ENCODE assay signal across 1 cellular context in genomic region chr2:8118940-8119781, GRCh38.
A peak's percentile ranks its signal among the peaks of the same experiment; 100 is the strongest.
TF ChIP-seq lines count a peak whose summit lies in the region.

No MANE protein-coding gene starts in this region.

TF ChIP-seq in HepG2, 621 proteins besides CTCF, POLR2A, EP300 and RAD21 (continued from another document and continues in another):
- TF ChIP-seq GPN1 (CRISPR knock-in tag; IDR thresholded peaks at IDR 0.05; ENCODE audit: borderline replicate concordance), result no peak
- no peak for TF ChIP-seq KAT8 (CRISPR knock-in tag; IDR thresholded peaks at IDR 0.05)
- no peak; the same call in 1 of the 2 replicates for TF ChIP-seq SMAD3 (CRISPR knock-in tag; IDR thresholded peaks at IDR 0.05)
- no peak for TF ChIP-seq CEBPZ (IDR thresholded peaks at IDR 0.05; ENCODE audit: low read length)
- 0 out of 2 replicates have a peak, but pooled peaks have one; percentile 17 for TF ChIP-seq UBTF (CRISPR knock-in tag; IDR thresholded peaks at IDR 0.05)
- no peak for TF ChIP-seq IKZF4 (CRISPR knock-in tag; IDR thresholded peaks at IDR 0.05; ENCODE audit: borderline replicate concordance, low read depth, not compliant biosample characterization)
- TF ChIP-seq TEAD2 (CRISPR knock-in tag; IDR thresholded peaks at IDR 0.05), result no peak
- no peak for TF ChIP-seq THAP8 (CRISPR knock-in tag; IDR thresholded peaks at IDR 0.05; ENCODE audit: borderline replicate concordance)
- no peak for TF ChIP-seq MYPOP (CRISPR knock-in tag; IDR thresholded peaks at IDR 0.05)
- no peak for TF ChIP-seq ZNF543 (CRISPR knock-in tag; IDR thresholded peaks at IDR 0.05)
- TF ChIP-seq AKNA (CRISPR knock-in tag; IDR thresholded peaks at IDR 0.05; ENCODE audit: borderline replicate concordance), result no peak
- no peak for TF ChIP-seq ZNF563 (CRISPR knock-in tag; IDR thresholded peaks at IDR 0.05)
- no peak for TF ChIP-seq NFE2 (CRISPR knock-in tag; IDR thresholded peaks at IDR 0.05)
- no peak for TF ChIP-seq ZUFSP (CRISPR knock-in tag; IDR thresholded peaks at IDR 0.05; ENCODE audit: borderline replicate concordance)
- TF ChIP-seq PITX1 (CRISPR knock-in tag; IDR thresholded peaks at IDR 0.05), result no peak
- TF ChIP-seq PHF20 (CRISPR knock-in tag; IDR thresholded peaks at IDR 0.05), result no peak
- TF ChIP-seq ZNF331 (CRISPR knock-in tag; IDR thresholded peaks at IDR 0.05), result no peak
- TF ChIP-seq MBNL3 (CRISPR knock-in tag; conservative IDR thresholded peaks at IDR 0.05), result no peak
- TF ChIP-seq REL (CRISPR knock-in tag; conservative IDR thresholded peaks at IDR 0.05), result 0 out of 2 replicates have a peak, but pooled peaks have one; percentile 49
- TF ChIP-seq KDM3A (CRISPR knock-in tag; IDR thresholded peaks at IDR 0.05; ENCODE audit: low read depth), result no peak
- no peak for TF ChIP-seq ISL2 (CRISPR knock-in tag; IDR thresholded peaks at IDR 0.05)
- TF ChIP-seq ZBTB38 (CRISPR knock-in tag; IDR thresholded peaks at IDR 0.05), result peak; percentile 98
- TF ChIP-seq PRPF4 (IDR thresholded peaks at IDR 0.05; ENCODE audit: low read depth, low read length, poor library complexity, severe bottlenecking), result peak; percentile 51
- TF ChIP-seq XRCC5 (optimal IDR thresholded peaks at IDR 0.05; ENCODE audit: low read length), result no peak
- no peak for TF ChIP-seq HMG20B (CRISPR knock-in tag; conservative IDR thresholded peaks at IDR 0.05)
- TF ChIP-seq ZNF121 (CRISPR knock-in tag; IDR thresholded peaks at IDR 0.05), result peak; percentile 96
- no peak for TF ChIP-seq NAIF1 (CRISPR knock-in tag; IDR thresholded peaks at IDR 0.05; ENCODE audit: borderline replicate concordance)
- TF ChIP-seq IKZF1 (IDR thresholded peaks at IDR 0.05), result no peak
- TF ChIP-seq HNF4G (IDR thresholded peaks at IDR 0.05; ENCODE audit: borderline replicate concordance, low read depth, low read length), result no peak
- no peak for TF ChIP-seq HNF4G (CRISPR knock-in tag; IDR thresholded peaks at IDR 0.05; ENCODE audit: borderline replicate concordance, low read depth)
- no peak for TF ChIP-seq SNAPC4 (CRISPR knock-in tag; IDR thresholded peaks at IDR 0.05)
- TF ChIP-seq CERS6 (CRISPR knock-in tag; IDR thresholded peaks at IDR 0.05), result no peak
- TF ChIP-seq NFIB (CRISPR knock-in tag; IDR thresholded peaks at IDR 0.05; ENCODE audit: borderline replicate concordance), result no peak
- no peak for TF ChIP-seq ZBTB7B (CRISPR knock-in tag; IDR thresholded peaks at IDR 0.05)
- peak; percentile 39; the same call in 1 of the 2 replicates for TF ChIP-seq THAP7 (CRISPR knock-in tag; IDR thresholded peaks at IDR 0.05)
- TF ChIP-seq PHF5A (CRISPR knock-in tag; IDR thresholded peaks at IDR 0.05; ENCODE audit: low read depth, unreplicated experiment), result no peak
- TF ChIP-seq SIX1 (CRISPR knock-in tag; IDR thresholded peaks at IDR 0.05; ENCODE audit: borderline replicate concordance), result no peak
- no peak for TF ChIP-seq RFXAP (CRISPR knock-in tag; IDR thresholded peaks at IDR 0.05; ENCODE audit: borderline replicate concordance)
- no peak for TF ChIP-seq REPIN1 (CRISPR knock-in tag; IDR thresholded peaks at IDR 0.05; ENCODE audit: borderline replicate concordance, low read depth)
- TF ChIP-seq TEAD3 (CRISPR knock-in tag; optimal IDR thresholded peaks at IDR 0.05; ENCODE audit: borderline replicate concordance), result no peak
- TF ChIP-seq MZF1 (CRISPR knock-in tag; IDR thresholded peaks at IDR 0.05; ENCODE audit: borderline replicate concordance), result no peak
- no peak for TF ChIP-seq CCAR2 (optimal IDR thresholded peaks at IDR 0.05; ENCODE audit: low read depth, low read length)
- TF ChIP-seq ZSCAN12 (CRISPR knock-in tag; IDR thresholded peaks at IDR 0.05), result no peak
